In the genomic region with DNA sequence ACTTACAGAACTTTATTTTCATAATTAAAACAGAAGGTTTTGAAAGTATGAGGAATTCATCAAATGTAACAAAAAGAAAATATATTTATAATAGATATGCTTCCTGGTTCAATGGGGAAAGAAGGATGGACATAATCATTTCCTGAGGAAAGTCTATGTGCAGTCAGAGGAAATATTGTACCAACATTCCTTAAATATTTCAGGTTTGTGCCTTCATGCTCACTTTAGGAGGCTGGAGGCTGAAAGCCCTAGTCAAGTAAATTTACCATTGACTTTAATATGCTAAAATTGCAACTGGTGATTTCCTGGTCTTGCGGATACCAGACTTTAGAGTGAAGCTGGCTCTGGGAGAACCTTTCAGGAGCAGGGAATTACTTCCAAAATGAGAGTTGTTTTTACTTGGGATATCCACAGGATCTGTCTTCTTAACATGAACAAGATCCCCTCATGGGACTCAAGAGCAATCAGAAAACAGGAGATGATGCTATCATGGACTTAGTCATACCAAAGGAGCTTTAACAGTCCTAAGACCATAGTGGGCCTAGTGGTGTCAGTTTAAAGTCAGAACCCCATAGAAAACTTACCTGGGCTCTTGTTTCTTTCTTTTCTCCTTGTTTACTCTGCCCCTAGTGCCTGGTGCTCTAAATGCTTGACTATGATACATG, we compare ENCODE assay signal across 2 cellular contexts.
TF ChIP-seq lines count a peak whose summit lies in the region.

No MANE protein-coding gene starts in this region.

TF ChIP-seq in WTC11, 78 proteins besides CTCF, POLR2A, EP300 and RAD21:
- TF ChIP-seq TCF7 (CRISPR knock-in tag; IDR thresholded peaks at IDR 0.05; ENCODE audit: low read depth) (no peak), ZNF423 (CRISPR knock-in tag; IDR thresholded peaks at IDR 0.05) (no peak), SOX15 (CRISPR knock-in tag; IDR thresholded peaks at IDR 0.05) (no peak), FOXP1 (CRISPR knock-in tag; IDR thresholded peaks at IDR 0.05; ENCODE audit: borderline replicate concordance) (no peak), ZNF671 (CRISPR knock-in tag; IDR thresholded peaks at IDR 0.05) (no peak), SMAD3 (CRISPR knock-in tag; IDR thresholded peaks at IDR 0.05; ENCODE audit: borderline replicate concordance) (no peak)
- TF ChIP-seq, protein P1, sequence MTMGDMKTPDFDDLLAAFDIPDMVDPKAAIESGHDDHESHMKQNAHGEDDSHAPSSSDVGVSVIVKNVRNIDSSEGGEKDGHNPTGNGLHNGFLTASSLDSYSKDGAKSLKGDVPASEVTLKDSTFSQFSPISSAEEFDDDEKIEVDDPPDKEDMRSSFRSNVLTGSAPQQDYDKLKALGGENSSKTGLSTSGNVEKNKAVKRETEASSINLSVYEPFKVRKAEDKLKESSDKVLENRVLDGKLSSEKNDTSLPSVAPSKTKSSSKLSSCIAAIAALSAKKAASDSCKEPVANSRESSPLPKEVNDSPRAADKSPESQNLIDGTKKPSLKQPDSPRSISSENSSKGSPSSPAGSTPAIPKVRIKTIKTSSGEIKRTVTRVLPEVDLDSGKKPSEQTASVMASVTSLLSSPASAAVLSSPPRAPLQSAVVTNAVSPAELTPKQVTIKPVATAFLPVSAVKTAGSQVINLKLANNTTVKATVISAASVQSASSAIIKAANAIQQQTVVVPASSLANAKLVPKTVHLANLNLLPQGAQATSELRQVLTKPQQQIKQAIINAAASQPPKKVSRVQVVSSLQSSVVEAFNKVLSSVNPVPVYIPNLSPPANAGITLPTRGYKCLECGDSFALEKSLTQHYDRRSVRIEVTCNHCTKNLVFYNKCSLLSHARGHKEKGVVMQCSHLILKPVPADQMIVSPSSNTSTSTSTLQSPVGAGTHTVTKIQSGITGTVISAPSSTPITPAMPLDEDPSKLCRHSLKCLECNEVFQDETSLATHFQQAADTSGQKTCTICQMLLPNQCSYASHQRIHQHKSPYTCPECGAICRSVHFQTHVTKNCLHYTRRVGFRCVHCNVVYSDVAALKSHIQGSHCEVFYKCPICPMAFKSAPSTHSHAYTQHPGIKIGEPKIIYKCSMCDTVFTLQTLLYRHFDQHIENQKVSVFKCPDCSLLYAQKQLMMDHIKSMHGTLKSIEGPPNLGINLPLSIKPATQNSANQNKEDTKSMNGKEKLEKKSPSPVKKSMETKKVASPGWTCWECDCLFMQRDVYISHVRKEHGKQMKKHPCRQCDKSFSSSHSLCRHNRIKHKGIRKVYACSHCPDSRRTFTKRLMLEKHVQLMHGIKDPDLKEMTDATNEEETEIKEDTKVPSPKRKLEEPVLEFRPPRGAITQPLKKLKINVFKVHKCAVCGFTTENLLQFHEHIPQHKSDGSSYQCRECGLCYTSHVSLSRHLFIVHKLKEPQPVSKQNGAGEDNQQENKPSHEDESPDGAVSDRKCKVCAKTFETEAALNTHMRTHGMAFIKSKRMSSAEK (CRISPR knock-in tag; IDR thresholded peaks at IDR 0.05; ENCODE audit: borderline replicate concordance) = no peak
- TF ChIP-seq, protein P2, sequence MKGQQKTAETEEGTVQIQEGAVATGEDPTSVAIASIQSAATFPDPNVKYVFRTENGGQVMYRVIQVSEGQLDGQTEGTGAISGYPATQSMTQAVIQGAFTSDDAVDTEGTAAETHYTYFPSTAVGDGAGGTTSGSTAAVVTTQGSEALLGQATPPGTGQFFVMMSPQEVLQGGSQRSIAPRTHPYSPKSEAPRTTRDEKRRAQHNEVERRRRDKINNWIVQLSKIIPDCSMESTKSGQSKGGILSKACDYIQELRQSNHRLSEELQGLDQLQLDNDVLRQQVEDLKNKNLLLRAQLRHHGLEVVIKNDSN (CRISPR knock-in tag; IDR thresholded peaks at IDR 0.05) = no peak
- TF ChIP-seq, protein P3, sequence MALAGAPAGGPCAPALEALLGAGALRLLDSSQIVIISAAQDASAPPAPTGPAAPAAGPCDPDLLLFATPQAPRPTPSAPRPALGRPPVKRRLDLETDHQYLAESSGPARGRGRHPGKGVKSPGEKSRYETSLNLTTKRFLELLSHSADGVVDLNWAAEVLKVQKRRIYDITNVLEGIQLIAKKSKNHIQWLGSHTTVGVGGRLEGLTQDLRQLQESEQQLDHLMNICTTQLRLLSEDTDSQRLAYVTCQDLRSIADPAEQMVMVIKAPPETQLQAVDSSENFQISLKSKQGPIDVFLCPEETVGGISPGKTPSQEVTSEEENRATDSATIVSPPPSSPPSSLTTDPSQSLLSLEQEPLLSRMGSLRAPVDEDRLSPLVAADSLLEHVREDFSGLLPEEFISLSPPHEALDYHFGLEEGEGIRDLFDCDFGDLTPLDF (CRISPR knock-in tag; IDR thresholded peaks at IDR 0.05) = no peak

TF ChIP-seq in endothelial cell of umbilical vein, 7 proteins besides CTCF, POLR2A, EP300 and RAD21:
- TF ChIP-seq MYC (IDR thresholded peaks at IDR 0.05; ENCODE audit: low read depth, low read length) (no peak), JUN (IDR thresholded peaks at IDR 0.05; ENCODE audit: borderline replicate concordance, insufficient read depth, insufficient read length, low read depth) (no peak), GATA2 (IDR thresholded peaks at IDR 0.05; ENCODE audit: insufficient read depth, insufficient read length, low read depth, low read length) (peak; percentile 36)
